Comparison of ENCODE assay signal across 13 cellular contexts in genomic region chr7:156773966-156774365, GRCh38.
A peak's percentile ranks its signal among the peaks of the same experiment; 100 is the strongest.
DNase-seq lines count a peak whose midpoint lies in the region; ATAC-seq and TF ChIP-seq lines count a peak whose summit lies in the region.
"Had no signal": no experiment of that assay in that cellular context is flagged by ENCODE, and none has a peak within 500 bp of the region (broad histone marks: within the 10 kb centered on the region; RNA-seq: fewer than 3 reads in every experiment).

No MANE protein-coding gene starts in this region.

- H3K4me3 Mint-ChIP-seq in memory B cell: no peak overlapping the region
- no peak overlapping the region for H3K4me3 Mint-ChIP-seq in CD8-positive, alpha-beta T cell

- DNase-seq in HCEC 1CT (peak; percentile 32), memory B cell (ENCODE audit: low spot score in 2 of 2) (no peak)
- no peak for DNase-seq in CD8-positive, alpha-beta T cell
- DNase-seq: amniotic stem cell; effector memory CD4-positive, alpha-beta T cell; sigmoid colon; testis had no signal

- no peak overlapping the region for H3K4me3 ChIP-seq in CD8-positive, alpha-beta T cell (ENCODE audit: low read depth, low read length)
- H3K4me3 ChIP-seq: gastroesophageal sphincter, sigmoid colon, testis had no signal

- H3K9me3 Mint-ChIP-seq in memory B cell: peaks cover 3% of the 10 kb centered on the region
- H3K9me3 Mint-ChIP-seq in CD8-positive, alpha-beta T cell: no peaks in the 10 kb centered on the region

- POLR2A ChIA-PET in CD8-positive, alpha-beta T cell (lab: Charles Lee): no interaction called here

- H3K27me3 Mint-ChIP-seq in memory B cell: no peaks in the 10 kb centered on the region
- no peaks in the 10 kb centered on the region for H3K27me3 Mint-ChIP-seq in CD8-positive, alpha-beta T cell (ENCODE audit: low read depth)

- peaks cover 35% of the 10 kb centered on the region for H3K4me1 Mint-ChIP-seq in memory B cell
- H3K4me1 Mint-ChIP-seq in CD8-positive, alpha-beta T cell (ENCODE audit: low read depth): peaks cover 28% of the 10 kb centered on the region

- no peaks in the 10 kb centered on the region for H3K27me3 ChIP-seq in CD8-positive, alpha-beta T cell (ENCODE audit: insufficient read depth, low read length)
- H3K27me3 ChIP-seq: gastroesophageal sphincter, sigmoid colon, testis had no signal

- H3K9me3 ChIP-seq in CD8-positive, alpha-beta T cell (ENCODE audit: low read length): no peaks in the 10 kb centered on the region
- H3K9me3 ChIP-seq: testis had no signal

- intact Hi-C loops in CD8-positive, alpha-beta T cell (cut with DNase I, micrococcal nuclease): no loop called here

- H3K36me3 Mint-ChIP-seq in memory B cell: peaks cover 9% of the 10 kb centered on the region
- peaks cover 38% of the 10 kb centered on the region for H3K36me3 Mint-ChIP-seq in CD8-positive, alpha-beta T cell

- peak overlapping the region; percentile 6 for H3K27ac Mint-ChIP-seq in memory B cell
- H3K27ac Mint-ChIP-seq in CD8-positive, alpha-beta T cell: no peak overlapping the region

- CTCF ChIA-PET in CD8-positive, alpha-beta T cell (lab: Charles Lee): no interaction called here

- no peaks in the 10 kb centered on the region for H3K4me1 ChIP-seq in CD8-positive, alpha-beta T cell (ENCODE audit: insufficient read depth, low read length)
- H3K4me1 ChIP-seq: gastroesophageal sphincter, testis had no signal

- no peaks in the 10 kb centered on the region for H3K36me3 ChIP-seq in CD8-positive, alpha-beta T cell (ENCODE audit: insufficient read depth, low read length)
- H3K36me3 ChIP-seq: sigmoid colon had no signal

- TF ChIP-seq CTCF in CD8-positive, alpha-beta T cell (IDR thresholded peaks at IDR 0.05): no peak

- ATAC-seq in GM18873 (IDR thresholded peaks at IDR 0.05; ENCODE audit: low FRiP score, unreplicated experiment) (peak; percentile 50), HG03469 (IDR thresholded peaks at IDR 0.05; ENCODE audit: unreplicated experiment) (peak; percentile 39), memory B cell (ENCODE audit: low read depth) (peak; percentile 38), HG02970 (IDR thresholded peaks at IDR 0.05; ENCODE audit: low FRiP score, unreplicated experiment) (no peak), HG02571 (IDR thresholded peaks at IDR 0.05; ENCODE audit: unreplicated experiment) (no peak)
- no peak for ATAC-seq in CD8-positive, alpha-beta T cell
- ATAC-seq: gastroesophageal sphincter, Panc1 had no signal

- no peak overlapping the region for H3K27ac ChIP-seq in CD8-positive, alpha-beta T cell (ENCODE audit: low read depth, low read length)
- H3K27ac ChIP-seq: gastroesophageal sphincter, sigmoid colon, testis had no signal

Comparison
In these comparisons a context has a peak if more than half of its experiments do, and no peak if none do; other contexts are left out.
1. ATAC-seq: peak in GM18873 (single experiment), HG03469 (single experiment) and memory B cell (single experiment); none in HG02970 (single experiment), HG02571 (single experiment) and CD8-positive, alpha-beta T cell (single experiment).